ENCODE assay signal across 9 cellular contexts in genomic region chr3:112582242-112582874, GRCh38. TPM values are rescaled to one million over a fixed set of nuclear protein-coding genes. Genes with fewer than 3 reads are reported as not detected.
A peak's percentile ranks its signal among the peaks of the same experiment; 100 is the strongest.
DNase-seq lines count a peak whose midpoint lies in the region; ATAC-seq, FAIRE-seq and TF ChIP-seq lines count a peak whose summit lies in the region.
"Had no signal": no experiment of that assay in that cellular context is flagged by ENCODE, and none has a peak within 500 bp of the region (broad histone marks: within the 10 kb centered on the region; RNA-seq: fewer than 3 reads in every experiment).

No MANE protein-coding gene starts in this region.

- H3K9me3 ChIP-seq in BE2C, result no peaks in the 10 kb centered on the region

- no peaks in the 10 kb centered on the region; the same call in 1 of the 2 replicates for H3K36me3 ChIP-seq in BE2C

- TF ChIP-seq CTCF in BE2C (IDR thresholded peaks at IDR 0.05; ENCODE audit: low read depth, low read length) (peak; percentile 79), GM12874 (IDR thresholded peaks at IDR 0.05; ENCODE audit: insufficient read depth, low read depth, low read length) (peak; percentile 45)

- H3K4me1 ChIP-seq in BE2C, result no peaks in the 10 kb centered on the region

- peak; percentile 42 for DNase-seq in BE2C
- DNase-seq in NCI-H2107 treated with DMSO at 0.1 percent for 48 hours (lab: John Stamatoyannopoulos, UW; ENCODE audit: unreplicated experiment), result peak; percentile 52
- peak; percentile 6 to 26 for DNase-seq in activated CD4-positive, alpha-beta T cell treated with anti-CD3 and anti-CD28 coated beads for 4 hours
- DNase-seq in frontal cortex (ENCODE audit: low spot score in 2 of 2), result no peak
- peak; percentile 20 for DNase-seq in stimulated activated CD4-positive, alpha-beta T cell treated with anti-CD3 and anti-CD28 coated beads, Interleukin-4, amount 100 ng/mL, for 1 hour

- H3K27me3 ChIP-seq in BE2C, result no peaks in the 10 kb centered on the region

- no peak for ATAC-seq in GM21786 (IDR thresholded peaks at IDR 0.05; ENCODE audit: unreplicated experiment)
- no peak for ATAC-seq in HG02642 (IDR thresholded peaks at IDR 0.05; ENCODE audit: poor library complexity, unreplicated experiment)
- ATAC-seq: naive thymus-derived CD8-positive, alpha-beta T cell had no signal

- FAIRE-seq in frontal cortex (lab: Jason Lieb, UNC), result peak; percentile 40

- no peak overlapping the region for H3K4me3 ChIP-seq in BE2C (ENCODE audit: low read depth, low read length)

RNA-seq across cellular contexts. Expression of gene SLC35A5, which starts 20.5 kb away (rescaled TPM):
- polyA plus RNA-seq in BE2C (2012; ENCODE audit: insufficient read depth, insufficient read length, low read depth), result 38.0 TPM
- 51.4 TPM for total RNA-seq in frontal cortex

RNA-seq across cellular contexts. Expression of gene ATG3, which starts 20.6 kb away (rescaled TPM):
- 39.0 TPM for polyA plus RNA-seq in BE2C (2012; ENCODE audit: insufficient read depth, insufficient read length, low read depth)
- total RNA-seq in frontal cortex, result 51.8 TPM

RNA-seq across cellular contexts. Expression of gene CCDC80, which starts 58.6 kb away (rescaled TPM):
- polyA plus RNA-seq in BE2C (2012; ENCODE audit: insufficient read depth, insufficient read length, low read depth), result 9.5 TPM
- 2.9 TPM for total RNA-seq in frontal cortex
- total RNA-seq: naive thymus-derived CD8-positive, alpha-beta T cell had no signal

Comparison
In these comparisons a context has a peak if more than half of its experiments do, and no peak if none do; other contexts are left out.
1. DNase-seq: peak in BE2C (single experiment), NCI-H2107 treated with DMSO at 0.1 percent for 48 hours (single experiment), activated CD4-positive, alpha-beta T cell treated with anti-CD3 and anti-CD28 coated beads for 4 hours (2 of 2) and stimulated activated CD4-positive, alpha-beta T cell treated with anti-CD3 and anti-CD28 coated beads, Interleukin-4, amount 100 ng/mL, for 1 hour (single experiment); none in frontal cortex (0 of 2).